Comparison of ENCODE assay signal across 20 cellular contexts in the genomic region with DNA sequence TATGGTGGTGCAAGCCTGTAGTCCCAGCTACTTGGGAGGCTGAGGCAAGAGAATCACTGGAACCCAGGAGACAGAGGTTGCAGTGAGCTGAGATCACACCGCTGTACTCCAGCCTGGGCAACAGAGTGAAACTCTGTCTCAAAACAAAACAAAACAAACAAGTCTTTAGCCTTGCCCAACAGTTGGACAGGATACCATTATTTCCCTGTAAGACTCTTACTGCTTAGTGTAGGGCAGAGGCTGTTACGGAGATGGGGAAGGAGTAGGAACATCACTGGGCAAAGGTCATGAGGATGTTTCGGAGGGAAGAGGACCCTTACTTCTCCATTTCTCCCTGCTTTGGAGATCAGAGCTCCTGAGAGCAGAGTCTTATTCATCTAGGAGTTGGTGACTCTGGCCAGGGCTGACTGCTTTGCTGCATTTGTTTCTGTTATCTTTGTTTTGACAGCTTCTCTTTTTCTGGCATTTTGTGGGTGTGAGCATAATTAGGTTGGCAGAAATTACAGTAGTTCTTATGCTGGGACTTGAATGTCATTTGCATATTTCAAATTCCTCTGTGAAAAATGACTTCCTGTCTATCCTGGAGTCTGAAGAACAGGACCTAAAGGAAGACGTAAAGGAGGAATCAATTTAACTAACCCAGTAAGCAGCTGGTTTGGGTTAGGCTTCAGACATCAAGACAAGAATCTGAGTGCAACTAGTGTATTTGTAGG.
DNase-seq lines count a peak whose midpoint lies in the region; TF ChIP-seq lines count a peak whose summit lies in the region.
"Had no signal": no experiment of that assay in that cellular context is flagged by ENCODE, and none has a peak within 500 bp of the region (broad histone marks: within the 10 kb centered on the region; RNA-seq: fewer than 3 reads in every experiment).

No MANE protein-coding gene starts in this region.

- H3K14ac ChIP-seq in mesenchymal stem cell (ENCODE audit: low read length in 2 of 2) = no peak overlapping the region

- peaks cover 41% of the 10 kb centered on the region for H3K4me1 Mint-ChIP-seq in dendritic cell treated with granulocyte-macrophage colony-stimulating factor and Interleukin-4, amounts not matched to agents 40 ng/mL and 50 ng/mL, for 4 days (ENCODE audit: low read depth)
- H3K4me1 Mint-ChIP-seq: stimulated activated memory B cell treated with anti-CD40 and anti-IgM and Interleukin-4, amounts not matched to agents 10 μg/mL and 1 μg/mL and 100 μg/mL, for 72 hours had no signal

- no peak overlapping the region for H2BK12ac ChIP-seq in mesenchymal stem cell (ENCODE audit: low read length in 2 of 2)

- H3K27ac ChIP-seq in mesenchymal stem cell (ENCODE audit: low read length, poor library complexity, severe bottlenecking) (no peak overlapping the region), transverse colon (no peak overlapping the region)
- H3K27ac ChIP-seq: epithelial cell of prostate, pancreas had no signal

- peaks cover 6 to 7% of the 10 kb centered on the region in 2 experiments for H3K36me3 ChIP-seq in mesenchymal stem cell (ENCODE audit: control insufficient read depth in 1 of 2, insufficient read depth in 2 of 2, low read depth in 1 of 2, low read length in 2 of 2)
- no peaks in the 10 kb centered on the region for H3K36me3 ChIP-seq in transverse colon
- H3K36me3 ChIP-seq: pancreas had no signal

- no peak overlapping the region for H3K4ac ChIP-seq in mesenchymal stem cell (ENCODE audit: low read depth in 1 of 2, low read length in 2 of 2)

- no peak overlapping the region for H3K4me3 Mint-ChIP-seq in dendritic cell treated with granulocyte-macrophage colony-stimulating factor and Interleukin-4, amounts not matched to agents 40 ng/mL and 50 ng/mL, for 4 days
- H3K4me3 Mint-ChIP-seq: activated CD4-positive, alpha-beta memory T cell treated with anti-CD3 and anti-CD28 coated beads for 36 hours; activated naive CD8-positive, alpha-beta T cell treated with anti-CD3 and anti-CD28 coated beads, Interleukin-2, amount 10 ng/mL, durations not matched to agents 7 days and 5 days; stimulated activated memory B cell treated with anti-CD40 and anti-IgM and Interleukin-4, amounts not matched to agents 10 μg/mL and 1 μg/mL and 100 μg/mL, for 72 hours had no signal

- no peak overlapping the region for H3K4me2 ChIP-seq in mesenchymal stem cell (ENCODE audit: low read length, poor library complexity, severe bottlenecking)
- H3K4me2 ChIP-seq: smooth muscle cell had no signal

- H3K27me3 ChIP-seq in mesenchymal stem cell (ENCODE audit: control insufficient read depth in 1 of 2, insufficient read depth in 1 of 2, low read length in 2 of 2) (no peaks in the 10 kb centered on the region), transverse colon (no peaks in the 10 kb centered on the region)
- H3K27me3 ChIP-seq: heart left ventricle, pancreas had no signal

- H2BK120ac ChIP-seq in mesenchymal stem cell (ENCODE audit: low read depth, low read length) = no peak overlapping the region

- no peak for TF ChIP-seq POLR2A in transverse colon (IDR thresholded peaks at IDR 0.05)

- H2AK5ac ChIP-seq in mesenchymal stem cell (ENCODE audit: low read length, severe bottlenecking) = no peak overlapping the region

- no peak overlapping the region for H3K4me3 ChIP-seq in AG10803 (ENCODE audit: low read length)
- H3K4me3 ChIP-seq in mesenchymal stem cell (ENCODE audit: insufficient read depth in 1 of 2, low read depth in 1 of 2, low read length in 2 of 2) = no peak overlapping the region
- H3K4me3 ChIP-seq in transverse colon = no peak overlapping the region
- H3K4me3 ChIP-seq: heart left ventricle, mucosa of descending colon, pancreas, smooth muscle cell had no signal

- no peak overlapping the region for H4K91ac ChIP-seq in mesenchymal stem cell (ENCODE audit: low read length)

- DNase-seq in AG10803 (ENCODE audit: low read depth) (peak; percentile 88), M059J (ENCODE audit: low read depth) (peak; percentile 62), mesenchymal stem cell (peak; percentile 38), occipital lobe (lab: John Stamatoyannopoulos, UW) (no peak), SIG-M5 (lab: John Stamatoyannopoulos, UW) (no peak), transverse colon (no peak), DMS 273 (lab: John Stamatoyannopoulos, UW; ENCODE audit: unreplicated experiment) (no peak)
- DNase-seq: activated CD4-positive, alpha-beta memory T cell treated with anti-CD3 and anti-CD28 coated beads for 36 hours; activated naive CD8-positive, alpha-beta T cell treated with anti-CD3 and anti-CD28 coated beads, Interleukin-2, amount 10 ng/mL, durations not matched to agents 7 days and 5 days; cerebellar nuclear complex; Karpas-422; mucosa of descending colon; NCI-H1417; NCI-H2227 treated with DMSO at 0.1 percent for 48 hours; pancreas had no signal

- peaks cover 1% of the 10 kb centered on the region for H3K4me1 ChIP-seq in mesenchymal stem cell (ENCODE audit: control insufficient read depth, insufficient read depth, low read depth, low read length)
- H3K4me1 ChIP-seq in transverse colon = no peaks in the 10 kb centered on the region
- H3K4me1 ChIP-seq: pancreas had no signal

- peaks cover 2% of the 10 kb centered on the region for H3K27me3 Mint-ChIP-seq in dendritic cell treated with granulocyte-macrophage colony-stimulating factor and Interleukin-4, amounts not matched to agents 40 ng/mL and 50 ng/mL, for 4 days
- H3K27me3 Mint-ChIP-seq: activated CD4-positive, alpha-beta memory T cell treated with anti-CD3 and anti-CD28 coated beads for 36 hours; activated naive CD8-positive, alpha-beta T cell treated with anti-CD3 and anti-CD28 coated beads, Interleukin-2, amount 10 ng/mL, durations not matched to agents 7 days and 5 days; stimulated activated memory B cell treated with anti-CD40 and anti-IgM and Interleukin-4, amounts not matched to agents 10 μg/mL and 1 μg/mL and 100 μg/mL, for 72 hours had no signal

- in situ Hi-C loops in transverse colon (cut with MboI; ENCODE audit: low pct_ligation_motif_present in 1 of 4, low pct_unique_long_range_greater_than_20kb in 1 of 4, low sequenced_read_pairs in 3 of 4) = loop anchor here in 1 of 4 donors (25.0 kb wide), 1 partner anchor 222 kb away; no protein-coding TSS in a partner anchor

- no peaks in the 10 kb centered on the region for H3K9me3 ChIP-seq in mesenchymal stem cell (ENCODE audit: control insufficient read depth, low read length)
- no peaks in the 10 kb centered on the region for H3K9me3 ChIP-seq in transverse colon
- H3K9me3 ChIP-seq: heart left ventricle, mucosa of descending colon, pancreas had no signal

- no peak for TF ChIP-seq CTCF in AG10803 (conservative IDR thresholded peaks at IDR 0.05; ENCODE audit: low read length)
- TF ChIP-seq CTCF in transverse colon (IDR thresholded peaks at IDR 0.05) = no peak

- 28% methylated on average over 3 of the region's 4 CpGs for WGBS in mesenchymal stem cell
- WGBS in transverse colon (ENCODE audit: low coverage in 1 of 2), 2 donors = 66 to 100% methylated on average over 1 to 4 of the region's 4 CpGs

- H4K8ac ChIP-seq in mesenchymal stem cell (ENCODE audit: low read length) = no peak overlapping the region

- no peaks in the 10 kb centered on the region for H3K9me3 Mint-ChIP-seq in dendritic cell treated with granulocyte-macrophage colony-stimulating factor and Interleukin-4, amounts not matched to agents 40 ng/mL and 50 ng/mL, for 4 days
- H3K9me3 Mint-ChIP-seq: activated CD4-positive, alpha-beta memory T cell treated with anti-CD3 and anti-CD28 coated beads for 36 hours; activated naive CD8-positive, alpha-beta T cell treated with anti-CD3 and anti-CD28 coated beads, Interleukin-2, amount 10 ng/mL, durations not matched to agents 7 days and 5 days; stimulated activated memory B cell treated with anti-CD40 and anti-IgM and Interleukin-4, amounts not matched to agents 10 μg/mL and 1 μg/mL and 100 μg/mL, for 72 hours had no signal

- peaks cover 10% of the 10 kb centered on the region for H3K36me3 Mint-ChIP-seq in dendritic cell treated with granulocyte-macrophage colony-stimulating factor and Interleukin-4, amounts not matched to agents 40 ng/mL and 50 ng/mL, for 4 days (ENCODE audit: low read depth)
- H3K36me3 Mint-ChIP-seq: activated CD4-positive, alpha-beta memory T cell treated with anti-CD3 and anti-CD28 coated beads for 36 hours had no signal

- no peaks in the 10 kb centered on the region for H3K79me1 ChIP-seq in mesenchymal stem cell (replicated peaks; ENCODE audit: low read length, poor library complexity, severe bottlenecking)

- no peak overlapping the region for H3K9ac ChIP-seq in mesenchymal stem cell (ENCODE audit: low read length)

- H3K23ac ChIP-seq in mesenchymal stem cell (ENCODE audit: low read length in 2 of 2) = no peak overlapping the region

- H2AFZ ChIP-seq in mesenchymal stem cell (ENCODE audit: low read depth, low read length) = no peak overlapping the region

- no peak overlapping the region for H2BK15ac ChIP-seq in mesenchymal stem cell (ENCODE audit: low read depth, poor library complexity, severe bottlenecking)

- H3K27ac Mint-ChIP-seq in dendritic cell treated with granulocyte-macrophage colony-stimulating factor and Interleukin-4, amounts not matched to agents 40 ng/mL and 50 ng/mL, for 4 days = peak overlapping the region; percentile 22
- H3K27ac Mint-ChIP-seq: activated CD4-positive, alpha-beta memory T cell treated with anti-CD3 and anti-CD28 coated beads for 36 hours; activated naive CD8-positive, alpha-beta T cell treated with anti-CD3 and anti-CD28 coated beads, Interleukin-2, amount 10 ng/mL, durations not matched to agents 7 days and 5 days; stimulated activated memory B cell treated with anti-CD40 and anti-IgM and Interleukin-4, amounts not matched to agents 10 μg/mL and 1 μg/mL and 100 μg/mL, for 72 hours had no signal

- H2BK5ac ChIP-seq in mesenchymal stem cell (ENCODE audit: low read depth, low read length, poor library complexity, severe bottlenecking) = no peak overlapping the region

- H3K18ac ChIP-seq in mesenchymal stem cell (ENCODE audit: low read depth in 1 of 2, low read length in 2 of 2) = no peak overlapping the region

- TF ChIP-seq EP300 in transverse colon (IDR thresholded peaks at IDR 0.05; ENCODE audit: low read depth) = no peak

- intact Hi-C loops in dendritic cell treated with granulocyte-macrophage colony-stimulating factor and Interleukin-4, amounts not matched to agents 40 ng/mL and 50 ng/mL, for 4 days (cut with micrococcal nuclease) = no loop called here
- intact Hi-C loops in transverse colon (cut with DNase I; ENCODE audit: low total_unique reads) = no loop called here

Comparison
In these comparisons a context has a peak if more than half of its experiments do, and no peak if none do; other contexts are left out.
1. DNase-seq: peak in AG10803 (single experiment), M059J (single experiment) and mesenchymal stem cell (single experiment); none in occipital lobe (single experiment), SIG-M5 (single experiment), transverse colon (single experiment) and DMS 273 (single experiment).